Comparison of ENCODE assay signal across 9 cellular contexts in the genomic region with DNA sequence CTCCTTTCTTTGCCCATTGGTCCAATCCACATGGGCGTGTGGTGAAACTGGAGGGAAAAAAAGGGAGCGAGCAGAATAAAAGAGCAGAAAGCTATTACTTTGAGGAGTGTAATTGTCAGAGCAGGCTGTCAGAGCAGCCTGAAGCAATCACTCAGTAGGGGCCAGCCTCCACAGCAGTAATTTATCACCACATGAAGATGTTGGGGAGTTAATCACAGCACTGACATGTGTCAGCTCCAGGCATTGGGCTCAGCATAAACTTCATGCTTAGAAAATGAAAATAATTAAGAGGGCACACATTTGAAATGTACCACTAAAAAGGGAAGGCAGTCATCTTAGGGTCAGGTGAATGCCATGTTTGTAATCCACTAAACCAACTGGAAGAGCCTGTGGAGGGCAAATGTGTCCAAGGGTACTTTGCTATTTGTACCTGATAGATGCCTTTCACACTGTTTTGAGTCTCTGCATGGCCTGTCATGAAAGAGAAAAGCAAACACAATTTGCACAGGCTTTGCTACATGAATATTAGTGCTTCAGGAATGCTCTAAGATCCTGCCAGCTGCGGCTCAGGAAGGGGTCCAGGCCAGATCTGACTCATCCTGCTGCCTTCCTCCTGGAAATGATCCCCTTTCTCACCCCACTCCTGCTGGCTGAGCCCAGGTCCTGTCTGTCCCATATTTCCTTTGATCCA. TPM values are rescaled to one million over a fixed set of nuclear protein-coding genes. Genes with fewer than 3 reads are reported as not detected.
DNase-seq lines count a peak whose midpoint lies in the region; ATAC-seq and TF ChIP-seq lines count a peak whose summit lies in the region.
"Had no signal": no experiment of that assay in that cellular context is flagged by ENCODE, and none has a peak within 500 bp of the region (broad histone marks: within the 10 kb centered on the region; RNA-seq: fewer than 3 reads in every experiment).

No MANE protein-coding gene starts in this region.

- H4K20me1 ChIP-seq in PC-9 (ENCODE audit: insufficient read depth) (no peaks in the 10 kb centered on the region), MM.1S (ENCODE audit: insufficient read depth, low read length) (no peaks in the 10 kb centered on the region)

- TF ChIP-seq CTCF in PC-9 (conservative IDR thresholded peaks at IDR 0.05) (no peak), retinal pigment epithelial cell (conservative IDR thresholded peaks at IDR 0.05; ENCODE audit: low read depth, low read length) (no peak), MM.1S (IDR thresholded peaks at IDR 0.05; ENCODE audit: low read length) (no peak)

- peak overlapping the region; percentile 99 for H3K4me2 ChIP-seq in PC-9
- no peak overlapping the region for H3K4me2 ChIP-seq in MM.1S (ENCODE audit: low read depth, low read length)

- POLR2A ChIA-PET in PC-9 (lab: Charles Lee; ENCODE audit: unreplicated experiment): interaction anchor here (0.6 to 0.7 kb wide), 3 partner anchors 17 to 1182 kb away, joined by 4 to 8 read pairs (median 7); no protein-coding TSS in a partner anchor

- H3K79me2 ChIP-seq in PC-9 (ENCODE audit: low read depth): peaks cover 18% of the 10 kb centered on the region
- peaks cover 8% of the 10 kb centered on the region for H3K79me2 ChIP-seq in MM.1S (ENCODE audit: low read length)

- peak overlapping the region; percentile 35; the same call in 1 of the 2 replicates for H2AFZ ChIP-seq in PC-9
- H2AFZ ChIP-seq in MM.1S (ENCODE audit: low read length): no peak overlapping the region

- H3K36me3 ChIP-seq in PC-9 (ENCODE audit: low read depth) (no peaks in the 10 kb centered on the region), esophagus (ENCODE audit: control insufficient read depth in 2 of 2, insufficient read depth in 2 of 2, low read length in 1 of 2) (no peaks in the 10 kb centered on the region), MM.1S (replicated peaks; ENCODE audit: insufficient read depth, low read length) (no peaks in the 10 kb centered on the region)
- H3K36me3 ChIP-seq: prostate gland had no signal

- H3F3A ChIP-seq in PC-9 (ENCODE audit: insufficient read depth, low read depth): peaks cover 15% of the 10 kb centered on the region
- peaks cover 26% of the 10 kb centered on the region for H3F3A ChIP-seq in MM.1S (ENCODE audit: insufficient read depth, low read length)

- DNase-seq in ELR (ENCODE audit: low read depth): peak; percentile 90
- DNase-seq in PC-9: peak; percentile 68 to 78
- DNase-seq in retinal pigment epithelial cell (ENCODE audit: low read depth): peak; percentile 61
- no peak for DNase-seq in MM.1S

- no peaks in the 10 kb centered on the region for H3K9me2 ChIP-seq in PC-9 (ENCODE audit: insufficient read depth)
- H3K9me2 ChIP-seq in MM.1S (replicated peaks; ENCODE audit: insufficient read depth, low read length): no peaks in the 10 kb centered on the region

- H3K4me3 ChIP-seq in PC-9 (peak overlapping the region; percentile 76; the same call in 1 of the 2 replicates), esophagus (ENCODE audit: low read depth in 1 of 2, low read length in 2 of 2) (no peak overlapping the region), retinal pigment epithelial cell (ENCODE audit: low read length) (no peak overlapping the region), MM.1S (ENCODE audit: low read length) (no peak overlapping the region)
- H3K4me3 ChIP-seq: prostate gland had no signal

- H3K4me1 ChIP-seq in PC-9 (replicated peaks; ENCODE audit: insufficient read depth) (peaks cover 29% of the 10 kb centered on the region), esophagus (ENCODE audit: control insufficient read depth in 2 of 2, insufficient read depth in 2 of 2, low read length in 1 of 2) (peaks cover 4 to 14% of the 10 kb centered on the region in 2 donors), MM.1S (ENCODE audit: low read length) (peaks cover 9% of the 10 kb centered on the region)

- peak overlapping the region; percentile 93 for H3K27ac ChIP-seq in PC-9
- peak overlapping the region; percentile 50 to 85 for H3K27ac ChIP-seq in esophagus (ENCODE audit: low read depth in 2 of 2, low read length in 1 of 2)
- H3K27ac ChIP-seq in MM.1S (ENCODE audit: low read length): no peak overlapping the region

- CTCF ChIA-PET in PC-9 (lab: Charles Lee): interaction anchor here (1.2 kb wide), 1 partner anchor 11 kb away, joined by 3 read pairs; no protein-coding TSS in a partner anchor

- H3K9me3 ChIP-seq in PC-9 (ENCODE audit: insufficient read depth, low read depth): no peaks in the 10 kb centered on the region
- H3K9me3 ChIP-seq in esophagus (ENCODE audit: control insufficient read depth in 2 of 2, insufficient read depth in 1 of 2, low read depth in 1 of 2, low read length in 1 of 2): no peaks in the 10 kb centered on the region
- no peaks in the 10 kb centered on the region for H3K9me3 ChIP-seq in MM.1S (replicated peaks; ENCODE audit: insufficient read depth, low read length)
- H3K9me3 ChIP-seq: prostate gland had no signal

- intact Hi-C loops in PC-9 (cut with micrococcal nuclease; ENCODE audit: unreplicated experiment): loop anchor here (5.0 kb wide), 3 partner anchors 34 to 919 kb away; no protein-coding TSS in a partner anchor

- H3K27me3 ChIP-seq in PC-9 (ENCODE audit: insufficient read depth, low read depth): no peaks in the 10 kb centered on the region
- peaks cover 0 to 3% of the 10 kb centered on the region in 2 donors for H3K27me3 ChIP-seq in esophagus (ENCODE audit: control insufficient read depth in 1 of 2, insufficient read depth in 2 of 2, low read length in 2 of 2)
- no peaks in the 10 kb centered on the region for H3K27me3 ChIP-seq in MM.1S (replicated peaks; ENCODE audit: insufficient read depth, low read length)

- H3K9ac ChIP-seq in MM.1S (ENCODE audit: low read length): no peak overlapping the region

- ATAC-seq in GM18873 (IDR thresholded peaks at IDR 0.05; ENCODE audit: low FRiP score, unreplicated experiment): no peak
- ATAC-seq in GM21825 (IDR thresholded peaks at IDR 0.05; ENCODE audit: unreplicated experiment): no peak
- no peak for ATAC-seq in HG03095 (IDR thresholded peaks at IDR 0.05; ENCODE audit: unreplicated experiment)

- no TSS peak for BruUV-seq in PC-9 (replicated peaks; lab: Mats Ljungman, UMichigan)

- 37 to 50% methylated on average over 3 of the region's 3 CpGs for WGBS in esophagus, 2 donors

RNA-seq across cellular contexts. Expression of a gene that starts 2.9 kb away (rescaled TPM):
- 15.7 and 22.4 TPM in 2 replicates for total RNA-seq in PC-9 (2021)
- polyA plus RNA-seq in esophagus: 1 to 10 TPM; 1.2 to 1.4 TPM
